Comparison of ENCODE assay signal across 21 cellular contexts in the genomic region with DNA sequence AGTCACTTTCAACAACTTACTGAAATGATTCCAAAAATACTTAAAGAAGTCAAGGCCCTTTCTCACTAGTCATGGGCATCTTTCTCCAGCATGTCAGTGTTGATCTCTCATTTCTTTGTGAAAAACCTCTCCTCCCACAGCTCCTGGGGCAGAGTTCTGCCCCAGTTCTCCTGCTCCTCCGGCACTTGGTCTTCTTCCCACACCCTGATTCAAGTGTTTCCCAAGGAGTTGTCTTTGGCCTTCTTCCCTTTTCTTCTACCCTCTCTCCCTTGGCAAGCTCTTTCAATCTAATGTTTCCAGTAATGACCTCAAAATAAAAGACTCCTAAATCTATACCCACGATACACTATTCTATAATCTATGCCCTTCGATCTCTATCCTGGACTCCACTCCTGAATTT. TPM values are rescaled to one million over a fixed set of nuclear protein-coding genes. Genes with fewer than 3 reads are reported as not detected.
DNase-seq lines count a peak whose midpoint lies in the region; ATAC-seq, FAIRE-seq and TF ChIP-seq lines count a peak whose summit lies in the region.
"Had no signal": no experiment of that assay in that cellular context is flagged by ENCODE, and none has a peak within 500 bp of the region (broad histone marks: within the 10 kb centered on the region; RNA-seq: fewer than 3 reads in every experiment).

No MANE protein-coding gene starts in this region.

- no peak for TF ChIP-seq RAD21 in A549 (conservative IDR thresholded peaks at IDR 0.05 in 1 of 2, IDR thresholded peaks at IDR 0.05 in 1 of 2)

- H3K4me3 ChIP-seq in A549: no peak overlapping the region
- no peak overlapping the region for H3K4me3 ChIP-seq in coronary artery
- H3K4me3 ChIP-seq in sigmoid colon: no peak overlapping the region
- H3K4me3 ChIP-seq: BLaER1, HAP-1, MG63, Peyer's patch had no signal

- H3K4me2 ChIP-seq in A549: no peak overlapping the region
- H3K4me2 ChIP-seq: BLaER1 had no signal

- CTCF ChIA-PET in A549 (lab: Yijun Ruan, JAX): interaction anchor here (1.0 to 1.7 kb wide), 4 partner anchors 9 to 81 kb away, joined by 4 to 7 read pairs (median 5); no protein-coding TSS in a partner anchor

- no peak for TF ChIP-seq CTCF in A549 (IDR thresholded peaks at IDR 0.05)
- no peak for TF ChIP-seq CTCF in coronary artery (IDR thresholded peaks at IDR 0.05)
- TF ChIP-seq CTCF in sigmoid colon (IDR thresholded peaks at IDR 0.05): no peak

- 97% methylated on average over 3 of the region's 3 CpGs for WGBS in A549 (ENCODE audit: missing lambda C conversion rate)
- 91% methylated on average over 3 of the region's 3 CpGs for WGBS in sigmoid colon, 2 donors

- H3K27ac ChIP-seq in A549: peak overlapping the region; percentile 36 to 69
- peak overlapping the region; percentile 17 to 24 for H3K27ac ChIP-seq in coronary artery
- H3K27ac ChIP-seq in sigmoid colon: no peak overlapping the region
- H3K27ac ChIP-seq: BLaER1, Peyer's patch had no signal

- no peak for DNase-seq in A549 (ENCODE audit: low read depth in 1 of 2, low spot score in 1 of 2)
- DNase-seq in coronary artery (ENCODE audit: low spot score): no peak
- no peak for DNase-seq in left ventricle myocardium superior
- DNase-seq in stromal cell of bone marrow (ENCODE audit: low read depth): peak; percentile 71
- DNase-seq in sigmoid colon: no peak
- DNase-seq in MV-4-11 (lab: John Stamatoyannopoulos, UW): no peak
- DNase-seq in A172 (ENCODE audit: low spot score): no peak
- DNase-seq: CD4-positive, alpha-beta memory T cell; DMS153; GF-D8; Kasumi-1; MG63; NCI-H1092; NCI-H1436 treated with DMSO at 0.1 percent for 48 hours; NCI-H2029 treated with DMSO at 0.1 percent for 48 hours; NCI-H2171 treated with DMSO at 0.1 percent for 48 hours; NCI-H446; NCI-H69; Peyer's patch had no signal

- H3K4me1 ChIP-seq in A549: peaks cover 84% of the 10 kb centered on the region
- peaks cover 0 to 9% (median 0%) of the 10 kb centered on the region in 4 donors for H3K4me1 ChIP-seq in sigmoid colon
- H3K4me1 ChIP-seq: BLaER1, HAP-1 had no signal

- no peaks in the 10 kb centered on the region for H3K36me3 ChIP-seq in sigmoid colon
- H3K36me3 ChIP-seq: BLaER1, MG63 had no signal

- TF ChIP-seq EP300 in A549 (IDR thresholded peaks at IDR 0.05) (no peak), sigmoid colon (IDR thresholded peaks at IDR 0.05) (no peak)

- intact Hi-C loops in left ventricle myocardium superior (cut with micrococcal nuclease): no loop called here
- intact Hi-C loops in sigmoid colon (cut with DNase I): no loop called here

- TF ChIP-seq POLR2A in A549 (IDR thresholded peaks at IDR 0.05; ENCODE audit: low read length) (no peak), sigmoid colon (IDR thresholded peaks at IDR 0.05) (no peak)

- no peak for FAIRE-seq in A549 (lab: Jason Lieb, UNC)

- H3K27me3 ChIP-seq in sigmoid colon: no peaks in the 10 kb centered on the region
- H3K27me3 ChIP-seq: BLaER1, MG63, Peyer's patch had no signal

- POLR2A ChIA-PET in A549 (lab: Yijun Ruan, JAX): no interaction called here

- H3K9me3 ChIP-seq in A549: no peaks in the 10 kb centered on the region
- no peaks in the 10 kb centered on the region for H3K9me3 ChIP-seq in sigmoid colon
- H3K9me3 ChIP-seq: BLaER1, HAP-1, MG63, Peyer's patch had no signal

- ATAC-seq in A549: no peak
- peak; percentile 45 for ATAC-seq in left ventricle myocardium superior

TF ChIP-seq in A549, 52 proteins besides CTCF, POLR2A, EP300 and RAD21:
- no peak for TF ChIP-seq KDM1A (IDR thresholded peaks at IDR 0.05; ENCODE audit: low read depth)
- TF ChIP-seq, protein P1, sequence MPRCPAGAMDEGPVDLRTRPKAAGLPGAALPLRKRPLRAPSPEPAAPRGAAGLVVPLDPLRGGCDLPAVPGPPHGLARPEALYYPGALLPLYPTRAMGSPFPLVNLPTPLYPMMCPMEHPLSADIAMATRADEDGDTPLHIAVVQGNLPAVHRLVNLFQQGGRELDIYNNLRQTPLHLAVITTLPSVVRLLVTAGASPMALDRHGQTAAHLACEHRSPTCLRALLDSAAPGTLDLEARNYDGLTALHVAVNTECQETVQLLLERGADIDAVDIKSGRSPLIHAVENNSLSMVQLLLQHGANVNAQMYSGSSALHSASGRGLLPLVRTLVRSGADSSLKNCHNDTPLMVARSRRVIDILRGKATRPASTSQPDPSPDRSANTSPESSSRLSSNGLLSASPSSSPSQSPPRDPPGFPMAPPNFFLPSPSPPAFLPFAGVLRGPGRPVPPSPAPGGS (IDR thresholded peaks at IDR 0.05): no peak
- TF ChIP-seq RARB (CRISPR knock-in tag; IDR thresholded peaks at IDR 0.05): no peak

RNA-seq across cellular contexts. Expression of gene CCDC34, which starts 42.1 kb away (rescaled TPM):
- polyA plus RNA-seq in A549 (2011; rRNA removed) (33.1 and 35.9 TPM in 2 replicates), A549 (2017; fragmentation: RNase III; extraction: RNeasy Plus Mini Kit Qiagen cat#74134 plus additional on column Dnase treatment) (31.4 to 32.0 TPM (median 31.6 TPM) in 3 replicates), sigmoid colon (10 to 100 TPM in 1 of 3 donors, 1 to 10 TPM in 2; 6.6 to 10.4 (median 9.2) TPM)
- 20.9 and 23.7 TPM in 2 replicates for polyA plus RNA-seq in A549 (2012; cell fraction: cytosol; rRNA removed)
- polyA plus RNA-seq in A549 (2012; cell fraction: nucleus; rRNA removed): 12.1 and 13.2 TPM in 2 replicates
- 6.8 and 7.7 TPM in 2 replicates for polyA minus RNA-seq in A549 (2011; rRNA and poly(A)+ RNA removed)
- total RNA-seq in left ventricle myocardium superior (9.8 TPM), sigmoid colon (1 to 10 TPM; 2.0 to 4.3 (median 3.1) TPM)
- total RNA-seq in A172 (2014; rRNA removed; shearing (Covaris generic)): 35.8 and 44.8 TPM in 2 replicates

Comparison
In these comparisons a context has a peak if more than half of its experiments do, and no peak if none do; other contexts are left out.
1. H3K27ac ChIP-seq: peak in A549 (2 of 2) and coronary artery (2 of 2); none in sigmoid colon (0 of 4).